Comparison of ENCODE assay signal across 9 cellular contexts in genomic region chr6:34295721-34296120, GRCh38.
DNase-seq lines count a peak whose midpoint lies in the region; ATAC-seq, FAIRE-seq and TF ChIP-seq lines count a peak whose summit lies in the region.
"Had no signal": no experiment of that assay in that cellular context is flagged by ENCODE, and none has a peak within 500 bp of the region (broad histone marks: within the 10 kb centered on the region; RNA-seq: fewer than 3 reads in every experiment).

No MANE protein-coding gene starts in this region.

- peaks cover 24% of the 10 kb centered on the region for H3K4me1 Mint-ChIP-seq in memory B cell

- peak overlapping the region; percentile 89 for H3K27ac Mint-ChIP-seq in memory B cell

- no peaks in the 10 kb centered on the region for H3K27me3 Mint-ChIP-seq in memory B cell

- H3K9me3 Mint-ChIP-seq in memory B cell: no peaks in the 10 kb centered on the region

- no peak overlapping the region for H3K4me3 ChIP-seq in coronary artery

- peak overlapping the region in 1 of 2 donors; percentile 46 for H3K27ac ChIP-seq in coronary artery

- peak; percentile 94 for FAIRE-seq in GM18507 (lab: Jason Lieb, UNC)
- FAIRE-seq in D721Med (lab: Jason Lieb, UNC): no peak
- FAIRE-seq: H1 had no signal

- no peak for TF ChIP-seq CTCF in D721Med (IDR thresholded peaks at IDR 0.05; ENCODE audit: insufficient read depth, missing control alignments)
- no peak for TF ChIP-seq CTCF in coronary artery (IDR thresholded peaks at IDR 0.05)

- H3K36me3 Mint-ChIP-seq in memory B cell: peaks cover 18% of the 10 kb centered on the region

- H3K4me3 Mint-ChIP-seq in memory B cell: peak overlapping the region; percentile 65

- peak; percentile 51 for DNase-seq in GM18507 (ENCODE audit: extremely low spot score, insufficient read length, low read depth)
- DNase-seq in memory B cell (ENCODE audit: low spot score in 2 of 2): peak in 1 of 2 donors; percentile 14
- no peak for DNase-seq in D721Med (ENCODE audit: insufficient read length, low spot score)
- no peak for DNase-seq in NCI-H2227 (lab: John Stamatoyannopoulos, UW; ENCODE audit: unreplicated experiment)
- DNase-seq in coronary artery (ENCODE audit: low spot score): no peak
- DNase-seq in NCI-H2081 treated with DMSO at 0.1 percent for 48 hours (lab: John Stamatoyannopoulos, UW): no peak

- ATAC-seq in GM21390 (IDR thresholded peaks at IDR 0.05; ENCODE audit: unreplicated experiment) (peak; percentile 92), HG03469 (IDR thresholded peaks at IDR 0.05; ENCODE audit: unreplicated experiment) (peak; percentile 73), memory B cell (ENCODE audit: low read depth) (peak; percentile 98)
